Comparison of ENCODE assay signal across 1 cellular context in the genomic region with DNA sequence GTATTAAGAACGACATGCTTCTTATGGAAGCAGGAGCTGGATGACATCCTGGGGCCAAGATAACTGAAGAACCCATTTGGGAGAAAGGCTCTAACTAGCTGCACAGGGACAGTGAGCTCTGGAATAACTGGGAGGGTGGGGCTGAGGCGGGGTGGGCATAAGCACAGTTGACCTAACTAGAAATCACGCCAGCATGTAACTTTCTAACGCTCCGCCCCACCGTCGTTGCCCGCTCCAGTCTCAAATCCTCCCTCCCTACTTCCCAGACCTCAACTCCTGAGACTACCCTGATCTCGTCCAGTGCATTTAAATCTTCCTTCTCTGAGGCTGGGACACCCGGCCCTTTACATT.
TF ChIP-seq lines count a peak whose summit lies in the region.

No MANE protein-coding gene starts in this region.

TF ChIP-seq in GM23338, 12 proteins besides CTCF, POLR2A, EP300 and RAD21 (continued from another document):
- no peak for TF ChIP-seq EZH2 (IDR thresholded peaks at IDR 0.05; ENCODE audit: low read depth, unreplicated experiment)
- TF ChIP-seq, protein P1, sequence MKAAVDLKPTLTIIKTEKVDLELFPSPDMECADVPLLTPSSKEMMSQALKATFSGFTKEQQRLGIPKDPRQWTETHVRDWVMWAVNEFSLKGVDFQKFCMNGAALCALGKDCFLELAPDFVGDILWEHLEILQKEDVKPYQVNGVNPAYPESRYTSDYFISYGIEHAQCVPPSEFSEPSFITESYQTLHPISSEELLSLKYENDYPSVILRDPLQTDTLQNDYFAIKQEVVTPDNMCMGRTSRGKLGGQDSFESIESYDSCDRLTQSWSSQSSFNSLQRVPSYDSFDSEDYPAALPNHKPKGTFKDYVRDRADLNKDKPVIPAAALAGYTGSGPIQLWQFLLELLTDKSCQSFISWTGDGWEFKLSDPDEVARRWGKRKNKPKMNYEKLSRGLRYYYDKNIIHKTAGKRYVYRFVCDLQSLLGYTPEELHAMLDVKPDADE (IDR thresholded peaks at IDR 0.05) = no peak
- TF ChIP-seq, protein P2, sequence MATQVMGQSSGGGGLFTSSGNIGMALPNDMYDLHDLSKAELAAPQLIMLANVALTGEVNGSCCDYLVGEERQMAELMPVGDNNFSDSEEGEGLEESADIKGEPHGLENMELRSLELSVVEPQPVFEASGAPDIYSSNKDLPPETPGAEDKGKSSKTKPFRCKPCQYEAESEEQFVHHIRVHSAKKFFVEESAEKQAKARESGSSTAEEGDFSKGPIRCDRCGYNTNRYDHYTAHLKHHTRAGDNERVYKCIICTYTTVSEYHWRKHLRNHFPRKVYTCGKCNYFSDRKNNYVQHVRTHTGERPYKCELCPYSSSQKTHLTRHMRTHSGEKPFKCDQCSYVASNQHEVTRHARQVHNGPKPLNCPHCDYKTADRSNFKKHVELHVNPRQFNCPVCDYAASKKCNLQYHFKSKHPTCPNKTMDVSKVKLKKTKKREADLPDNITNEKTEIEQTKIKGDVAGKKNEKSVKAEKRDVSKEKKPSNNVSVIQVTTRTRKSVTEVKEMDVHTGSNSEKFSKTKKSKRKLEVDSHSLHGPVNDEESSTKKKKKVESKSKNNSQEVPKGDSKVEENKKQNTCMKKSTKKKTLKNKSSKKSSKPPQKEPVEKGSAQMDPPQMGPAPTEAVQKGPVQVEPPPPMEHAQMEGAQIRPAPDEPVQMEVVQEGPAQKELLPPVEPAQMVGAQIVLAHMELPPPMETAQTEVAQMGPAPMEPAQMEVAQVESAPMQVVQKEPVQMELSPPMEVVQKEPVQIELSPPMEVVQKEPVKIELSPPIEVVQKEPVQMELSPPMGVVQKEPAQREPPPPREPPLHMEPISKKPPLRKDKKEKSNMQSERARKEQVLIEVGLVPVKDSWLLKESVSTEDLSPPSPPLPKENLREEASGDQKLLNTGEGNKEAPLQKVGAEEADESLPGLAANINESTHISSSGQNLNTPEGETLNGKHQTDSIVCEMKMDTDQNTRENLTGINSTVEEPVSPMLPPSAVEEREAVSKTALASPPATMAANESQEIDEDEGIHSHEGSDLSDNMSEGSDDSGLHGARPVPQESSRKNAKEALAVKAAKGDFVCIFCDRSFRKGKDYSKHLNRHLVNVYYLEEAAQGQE (IDR thresholded peaks at IDR 0.05; ENCODE audit: unreplicated experiment) = no peak
- TF ChIP-seq CREB1 (CRISPR knock-in tag; IDR thresholded peaks at IDR 0.05; ENCODE audit: low read depth) = no peak
- TF ChIP-seq STAT1 (IDR thresholded peaks at IDR 0.05; ENCODE audit: unreplicated experiment) = no peak
- no peak for TF ChIP-seq ZNF114 (CRISPR knock-in tag; IDR thresholded peaks at IDR 0.05)
- no peak for TF ChIP-seq ZNF331 (CRISPR knock-in tag; IDR thresholded peaks at IDR 0.05; ENCODE audit: low read depth)
- TF ChIP-seq EZH2phosphoT487 (IDR thresholded peaks at IDR 0.05; ENCODE audit: unreplicated experiment) = no peak
- TF ChIP-seq POLR2AphosphoS5 (IDR thresholded peaks at IDR 0.05; ENCODE audit: low read depth) = no peak
